In the genomic region with DNA sequence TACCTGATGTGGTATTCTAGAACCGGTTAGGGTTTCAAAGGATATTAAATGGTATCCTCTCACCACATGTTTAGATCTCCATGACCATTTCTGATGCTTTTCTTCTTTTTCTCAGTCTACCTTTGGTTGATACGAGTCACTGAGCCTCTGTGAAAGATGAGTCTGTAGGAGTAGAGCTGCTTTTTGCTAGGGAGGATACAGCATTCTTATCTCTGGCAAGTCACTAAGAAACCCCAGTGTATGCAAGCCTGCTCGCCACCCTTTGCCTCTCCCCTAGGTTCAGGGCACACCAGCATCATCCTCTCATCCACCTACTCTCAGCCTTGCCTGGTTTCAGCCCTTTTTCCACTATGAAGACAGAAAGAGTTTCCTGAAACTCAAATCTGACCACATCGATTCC, we compare ENCODE assay signal across 24 cellular contexts.
DNase-seq lines count a peak whose midpoint lies in the region; ATAC-seq and TF ChIP-seq lines count a peak whose summit lies in the region.
"Had no signal": no experiment of that assay in that cellular context is flagged by ENCODE, and none has a peak within 500 bp of the region (broad histone marks: within the 10 kb centered on the region; RNA-seq: fewer than 3 reads in every experiment).

No MANE protein-coding gene starts in this region.

- H3K27me3 ChIP-seq in IMR-90 (ENCODE audit: control insufficient read depth, insufficient read depth, low read length), result no peaks in the 10 kb centered on the region
- H3K27me3 ChIP-seq: BLaER1 treated with 17β-estradiol and CSF1 and Interleukin-3, amounts not matched to agents 10 nM and 100 nM had no signal

- H3K9me3 Mint-ChIP-seq in activated CD4-positive, alpha-beta T cell treated with anti-CD3 and anti-CD28 coated beads, Interleukin-2, amount 10 ng/mL, durations not matched to agents 7 days and 5 days, result peaks cover 10% of the 10 kb centered on the region

- no peaks in the 10 kb centered on the region for H3K27me3 Mint-ChIP-seq in activated CD4-positive, alpha-beta T cell treated with anti-CD3 and anti-CD28 coated beads, Interleukin-2, amount 10 ng/mL, durations not matched to agents 7 days and 5 days

- H3K36me3 Mint-ChIP-seq in activated CD4-positive, alpha-beta T cell treated with anti-CD3 and anti-CD28 coated beads, Interleukin-2, amount 10 ng/mL, durations not matched to agents 7 days and 5 days (ENCODE audit: low read depth), result no peaks in the 10 kb centered on the region
- H3K36me3 Mint-ChIP-seq: CD4-positive, alpha-beta memory T cell had no signal

- H2BK20ac ChIP-seq in IMR-90 (ENCODE audit: low read depth, low read length), result no peak overlapping the region

- intact Hi-C loops in IMR-90 (cut with micrococcal nuclease), result no loop called here

- no peak overlapping the region for H3K14ac ChIP-seq in IMR-90 (replicated peaks; ENCODE audit: low read depth, low read length)

- no peak overlapping the region for H3K4ac ChIP-seq in IMR-90 (ENCODE audit: low read depth, low read length)

- no TSS peak for BruUV-seq in IMR-90 (replicated peaks; lab: Mats Ljungman, UMichigan)

- DNase-seq in NCI-H345 (lab: John Stamatoyannopoulos, UW) (peak; percentile 7), NCI-H345 treated with DMSO at 0.1 percent for 48 hours (lab: John Stamatoyannopoulos, UW; ENCODE audit: unreplicated experiment) (no peak), IMR-90 (peak; percentile 29), left kidney (ENCODE audit: low read depth, low spot score) (peak; percentile 75), DMS79 (lab: John Stamatoyannopoulos, UW) (no peak)
- peak; percentile 3 to 14 for DNase-seq in activated CD4-positive, alpha-beta T cell treated with anti-CD3 and anti-CD28 coated beads, Interleukin-2, amount 50 U/mL, for 48 hours
- DNase-seq in activated CD4-positive, alpha-beta T cell treated with anti-CD3 and anti-CD28 coated beads, Interleukin-2, amount 10 ng/mL, durations not matched to agents 7 days and 5 days, result no peak
- DNase-seq: 8988T; CD4-positive, alpha-beta memory T cell; GM23248; KBM-7; MM.1S; NCI-H1048; NCI-H1930; NCI-H2227 treated with DMSO at 0.1 percent for 48 hours; NCI-H526; PC-9; RPMI8226; SHP77 treated with DMSO at 0.1 percent for 48 hours had no signal

- CTCF ChIA-PET in activated CD4-positive, alpha-beta T cell treated with anti-CD3 and anti-CD28 coated beads, Interleukin-2, amount 10 ng/mL, durations not matched to agents 7 days and 5 days (lab: Charles Lee), result no interaction called here
- CTCF ChIA-PET in IMR-90 (lab: Yijun Ruan, JAX), result no interaction called here

- in situ Hi-C loops in IMR-90 (cut with MboI; ENCODE audit: low sequenced_read_pairs), result no loop called here

- 90% methylated on average over 1 of the region's 4 CpGs; no CpG with 5 or more reads in 1 of the 2 experiments for WGBS in IMR-90 (ENCODE audit: extremely low coverage in 2 of 2, insufficient read length in 1 of 2), 2 experiments

- no peaks in the 10 kb centered on the region for H3K4me1 Mint-ChIP-seq in activated CD4-positive, alpha-beta T cell treated with anti-CD3 and anti-CD28 coated beads, Interleukin-2, amount 10 ng/mL, durations not matched to agents 7 days and 5 days

- H3K27ac Mint-ChIP-seq in activated CD4-positive, alpha-beta T cell treated with anti-CD3 and anti-CD28 coated beads, Interleukin-2, amount 10 ng/mL, durations not matched to agents 7 days and 5 days, result no peak overlapping the region
- H3K27ac Mint-ChIP-seq: CD4-positive, alpha-beta memory T cell had no signal

- TF ChIP-seq CTCF in IMR-90 (conservative IDR thresholded peaks at IDR 0.05; ENCODE audit: low read depth, low read length), result no peak

- no peak overlapping the region for H3K27ac ChIP-seq in IMR-90 (ENCODE audit: insufficient read depth, low read length)
- H3K27ac ChIP-seq: BLaER1 treated with 17β-estradiol and CSF1 and Interleukin-3, amounts not matched to agents 10 nM and 100 nM; GM23248; HL-60; PC-9 had no signal

- no peak overlapping the region for H3K56ac ChIP-seq in IMR-90 (ENCODE audit: extremely low read depth, insufficient read depth, low read length)

- no peaks in the 10 kb centered on the region for H4K20me1 ChIP-seq in IMR-90 (ENCODE audit: insufficient read depth, low read length)
- H4K20me1 ChIP-seq: BLaER1 treated with 17β-estradiol and CSF1 and Interleukin-3, amounts not matched to agents 10 nM and 100 nM had no signal

- no peak overlapping the region for H2AK9ac ChIP-seq in IMR-90 (replicated peaks; ENCODE audit: low read depth, low read length, poor library complexity)

- H2AFZ ChIP-seq in IMR-90 (replicated peaks; ENCODE audit: low read length, poor library complexity), result no peak overlapping the region
- H2AFZ ChIP-seq: GM23248, PC-9 had no signal

- no peaks in the 10 kb centered on the region; the same call in 1 of the 2 replicates for H3K9me1 ChIP-seq in IMR-90 (ENCODE audit: insufficient read depth, low read length)

- POLR2A ChIA-PET in activated CD4-positive, alpha-beta T cell treated with anti-CD3 and anti-CD28 coated beads, Interleukin-2, amount 10 ng/mL, durations not matched to agents 7 days and 5 days (lab: Charles Lee), result no interaction called here
- POLR2A ChIA-PET in IMR-90 (lab: Charles Lee; ENCODE audit: unreplicated experiment), result no interaction called here

- no peak for TF ChIP-seq POLR2A in IMR-90 (IDR thresholded peaks at IDR 0.05; ENCODE audit: low read depth, low read length)

- no peak overlapping the region for H4K8ac ChIP-seq in IMR-90 (ENCODE audit: low read depth in 2 of 2, low read length in 2 of 2)

- H3K4me3 Mint-ChIP-seq in activated CD4-positive, alpha-beta T cell treated with anti-CD3 and anti-CD28 coated beads, Interleukin-2, amount 10 ng/mL, durations not matched to agents 7 days and 5 days, result no peak overlapping the region
- H3K4me3 Mint-ChIP-seq: CD4-positive, alpha-beta memory T cell had no signal

- no peak overlapping the region for H4K91ac ChIP-seq in IMR-90 (ENCODE audit: insufficient read depth, low read depth, low read length)

- no peak for ATAC-seq in IMR-90 (ENCODE audit: low read depth)
- ATAC-seq in GM19035 (IDR thresholded peaks at IDR 0.05; ENCODE audit: unreplicated experiment), result no peak
- ATAC-seq: HepG2 had no signal

- no peak overlapping the region for H2BK120ac ChIP-seq in IMR-90 (ENCODE audit: low read depth, low read length)

- no peak overlapping the region for H2AK5ac ChIP-seq in IMR-90 (ENCODE audit: low read depth, low read length)

- H4K5ac ChIP-seq in IMR-90 (ENCODE audit: low read depth, low read length), result no peak overlapping the region

- H3K4me1 ChIP-seq in IMR-90 (ENCODE audit: control insufficient read depth, insufficient read depth, low read length), result peaks cover 4% of the 10 kb centered on the region
- H3K4me1 ChIP-seq: BLaER1 treated with 17β-estradiol and CSF1 and Interleukin-3, amounts not matched to agents 10 nM and 100 nM; HAP-1 had no signal

- H3K4me3 ChIP-seq in IMR-90 (ENCODE audit: insufficient read depth, low read depth, low read length), result no peak overlapping the region
- H3K4me3 ChIP-seq: BLaER1 treated with 17β-estradiol and CSF1 and Interleukin-3, amounts not matched to agents 10 nM and 100 nM; GM23248; HAP-1; PC-9 had no signal

- no peak overlapping the region for H3K4me2 ChIP-seq in IMR-90 (ENCODE audit: low read depth, low read length)
- H3K4me2 ChIP-seq: BLaER1 treated with 17β-estradiol and CSF1 and Interleukin-3, amounts not matched to agents 10 nM and 100 nM; PC-9 had no signal

- H2BK5ac ChIP-seq in IMR-90 (ENCODE audit: low read depth, low read length, poor library complexity, severe bottlenecking), result no peak overlapping the region

- no peak overlapping the region for H3K18ac ChIP-seq in IMR-90 (ENCODE audit: low read depth, low read length)

- H3K23ac ChIP-seq in IMR-90 (ENCODE audit: low read depth, low read length), result no peak overlapping the region

- peaks cover 47% of the 10 kb centered on the region for H3K36me3 ChIP-seq in IMR-90 (ENCODE audit: control insufficient read depth, insufficient read depth, low read length)
- H3K36me3 ChIP-seq: BLaER1 treated with 17β-estradiol and CSF1 and Interleukin-3, amounts not matched to agents 10 nM and 100 nM; HAP-1 had no signal

- no peak overlapping the region for H3K9ac ChIP-seq in IMR-90 (ENCODE audit: low read depth, low read length)
- H3K9ac ChIP-seq: BLaER1 treated with 17β-estradiol and CSF1 and Interleukin-3, amounts not matched to agents 10 nM and 100 nM; GM23248 had no signal

- no peaks in the 10 kb centered on the region for H3K79me1 ChIP-seq in IMR-90 (ENCODE audit: low read depth in 1 of 2, low read length in 2 of 2)

- no peak overlapping the region for H2BK15ac ChIP-seq in IMR-90 (ENCODE audit: low read depth, low read length)

- dilution Hi-C loops in IMR-90 (cut with HindIII; ENCODE audit: low sequenced_read_pairs, unreplicated experiment), result no loop called here

- no peak for TF ChIP-seq RAD21 in IMR-90 (IDR thresholded peaks at IDR 0.05; ENCODE audit: low read length)

- H3K9me3 ChIP-seq in IMR-90 (ENCODE audit: control insufficient read depth, insufficient read depth, low read length), result no peaks in the 10 kb centered on the region
- H3K9me3 ChIP-seq: HAP-1 had no signal

TF ChIP-seq in IMR-90, 13 proteins besides CTCF, POLR2A, EP300 and RAD21:
- TF ChIP-seq, protein P1, sequence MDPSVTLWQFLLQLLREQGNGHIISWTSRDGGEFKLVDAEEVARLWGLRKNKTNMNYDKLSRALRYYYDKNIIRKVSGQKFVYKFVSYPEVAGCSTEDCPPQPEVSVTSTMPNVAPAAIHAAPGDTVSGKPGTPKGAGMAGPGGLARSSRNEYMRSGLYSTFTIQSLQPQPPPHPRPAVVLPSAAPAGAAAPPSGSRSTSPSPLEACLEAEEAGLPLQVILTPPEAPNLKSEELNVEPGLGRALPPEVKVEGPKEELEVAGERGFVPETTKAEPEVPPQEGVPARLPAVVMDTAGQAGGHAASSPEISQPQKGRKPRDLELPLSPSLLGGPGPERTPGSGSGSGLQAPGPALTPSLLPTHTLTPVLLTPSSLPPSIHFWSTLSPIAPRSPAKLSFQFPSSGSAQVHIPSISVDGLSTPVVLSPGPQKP (IDR thresholded peaks at IDR 0.05; ENCODE audit: borderline replicate concordance, low read depth, low read length), result no peak
- TF ChIP-seq MXI1 (IDR thresholded peaks at IDR 0.05; ENCODE audit: borderline replicate concordance, low read depth, low read length) (no peak), CEBPB (IDR thresholded peaks at IDR 0.05; ENCODE audit: low read depth, low read length) (no peak), MAZ (IDR thresholded peaks at IDR 0.05; ENCODE audit: borderline replicate concordance, low read depth, low read length) (no peak), RFX5 (IDR thresholded peaks at IDR 0.05; ENCODE audit: low read depth, low read length) (no peak), BHLHE40 (IDR thresholded peaks at IDR 0.05; ENCODE audit: low read depth, low read length) (no peak), SMC3 (IDR thresholded peaks at IDR 0.05; ENCODE audit: low read depth, low read length) (no peak), CHD1 (IDR thresholded peaks at IDR 0.05; ENCODE audit: low read depth, low read length) (no peak), RCOR1 (IDR thresholded peaks at IDR 0.05; ENCODE audit: insufficient replicate concordance, low read length) (no peak)
TF ChIP-seq in IMR-90: peak in this region for 0.

Comparison
In these comparisons a context has a peak if more than half of its experiments do, and no peak if none do; other contexts are left out.
1. DNase-seq: peak in NCI-H345 (single experiment), activated CD4-positive, alpha-beta T cell treated with anti-CD3 and anti-CD28 coated beads, Interleukin-2, amount 50 U/mL, for 48 hours (2 of 2), IMR-90 (single experiment) and left kidney (single experiment); none in NCI-H345 treated with DMSO at 0.1 percent for 48 hours (single experiment), activated CD4-positive, alpha-beta T cell treated with anti-CD3 and anti-CD28 coated beads, Interleukin-2, amount 10 ng/mL, durations not matched to agents 7 days and 5 days (single experiment) and DMS79 (single experiment).